ENCODE assay signal across 16 cellular contexts in the genomic region with DNA sequence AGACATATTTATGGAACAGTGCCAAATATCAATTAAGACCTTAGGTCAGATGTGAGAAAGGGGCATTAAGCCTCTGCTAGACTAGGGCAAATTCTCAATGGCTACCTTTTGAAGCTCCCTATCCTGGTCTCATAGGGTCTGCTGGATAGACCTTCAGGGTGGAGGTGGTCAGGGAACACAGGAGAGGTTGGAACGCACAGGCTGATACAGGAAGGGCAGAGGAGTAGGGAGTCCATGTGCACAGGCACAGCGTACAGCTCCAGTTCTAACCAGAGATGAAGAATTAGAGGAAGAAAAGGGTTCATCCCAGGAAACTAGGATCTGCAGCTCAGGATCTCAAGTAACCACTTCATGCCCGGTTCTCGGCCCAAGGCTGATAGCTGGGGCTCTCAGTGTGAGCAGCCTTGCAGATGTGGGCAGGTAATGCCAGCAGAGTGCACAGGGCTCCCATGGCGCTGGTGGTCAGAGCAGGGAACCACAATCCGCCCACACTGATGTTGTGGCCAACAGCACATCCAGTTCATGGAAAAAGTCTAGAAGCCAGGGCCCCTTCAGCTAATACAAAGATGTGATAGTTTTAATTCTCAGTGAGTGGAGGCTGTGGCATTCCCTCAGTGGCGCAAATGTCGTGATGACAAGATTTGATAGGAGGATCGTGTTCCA. TPM values are rescaled to one million over a fixed set of nuclear protein-coding genes. Genes with fewer than 3 reads are reported as not detected.
"Had no signal": no experiment of that assay in that cellular context is flagged by ENCODE, and none has a peak within 500 bp of the region (broad histone marks: within the 10 kb centered on the region; RNA-seq: fewer than 3 reads in every experiment).

No MANE protein-coding gene starts in this region.

- H3K9me3 ChIP-seq: lower lobe of right lung, suprapubic skin, transverse colon had no signal

- H3K4me3 ChIP-seq: dorsolateral prefrontal cortex, lower lobe of right lung, suprapubic skin, transverse colon had no signal

- ATAC-seq: lower lobe of right lung had no signal

- H3K27ac ChIP-seq: dorsolateral prefrontal cortex, lower lobe of right lung, suprapubic skin, transverse colon had no signal

- H3K36me3 ChIP-seq: lower lobe of right lung, suprapubic skin, transverse colon had no signal

- DNase-seq: activated CD4-positive, CD25-positive, alpha-beta regulatory T cell treated with anti-CD3 and anti-CD28 coated beads, Interleukin-2, amount 50 U/mL, for 72 hours; amygdala; central memory CD4-positive, alpha-beta T cell; dorsolateral prefrontal cortex; foreskin melanocyte; hypothalamus; lower lobe of right lung; midbrain; occipital lobe; stimulated activated CD4-positive, alpha-beta T cell treated with anti-CD3 and anti-CD28 coated beads, Interleukin-12 subunit alpha, Interleukin-12 subunit beta, amount 100 ng/mL, for 4 hours; stimulated activated CD4-positive, alpha-beta T cell treated with anti-CD3 and anti-CD28 coated beads, Interleukin-1b, Interleukin-23, amount 100 ng/mL, for 48 hours; stimulated activated CD8-positive, alpha-beta memory T cell treated with anti-CD3 and anti-CD28 coated beads, Interleukin-4, amount 100 ng/mL, for 48 hours; T-helper 9 cell; transverse colon had no signal

- FAIRE-seq: colon had no signal

RNA-seq across cellular contexts. Expression of a gene that starts 3.4 kb away (rescaled TPM):
- total RNA-seq: transverse colon had no signal
